ENCODE assay signal across 26 cellular contexts in the genomic region with DNA sequence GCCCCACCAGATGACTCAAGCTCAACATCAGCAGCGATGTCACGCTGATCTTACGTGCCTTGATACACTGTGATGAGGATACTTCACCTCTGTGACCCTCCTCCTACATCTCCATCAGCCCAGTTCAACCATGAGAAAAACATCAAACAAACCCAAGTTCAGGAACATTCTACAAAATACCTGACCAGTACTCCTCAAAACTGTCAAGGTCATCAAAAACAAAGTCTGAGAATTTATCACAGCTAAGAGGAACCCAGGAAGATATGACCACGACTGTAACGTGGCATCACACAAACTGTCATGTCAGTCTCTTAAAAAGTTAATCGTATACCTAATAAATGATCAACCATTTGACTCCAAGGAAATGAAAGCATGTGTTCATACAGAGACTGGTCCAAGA.
A peak's percentile ranks its signal among the peaks of the same experiment; 100 is the strongest.
DNase-seq lines count a peak whose midpoint lies in the region; ATAC-seq, FAIRE-seq and TF ChIP-seq lines count a peak whose summit lies in the region.
"Had no signal": no experiment of that assay in that cellular context is flagged by ENCODE, and none has a peak within 500 bp of the region (broad histone marks: within the 10 kb centered on the region; RNA-seq: fewer than 3 reads in every experiment).

No MANE protein-coding gene starts in this region.

- H2BK15ac ChIP-seq in IMR-90 (ENCODE audit: low read depth, low read length), result no peak overlapping the region

- CTCF ChIA-PET in IMR-90 (lab: Yijun Ruan, JAX) (no interaction called here), K562 (lab: Yijun Ruan, JAX; ENCODE audit: low intra/inter-chr PET ratio) (no interaction called here)

- H3K9me1 ChIP-seq in IMR-90 (ENCODE audit: insufficient read depth, low read length), result no peaks in the 10 kb centered on the region
- no peaks in the 10 kb centered on the region for H3K9me1 ChIP-seq in K562 (ENCODE audit: control insufficient read depth, insufficient read depth, low read length)

- no CpG with 5 or more reads among the region's 6 CpGs for WGBS in IMR-90 (ENCODE audit: extremely low coverage in 2 of 2, insufficient read length in 1 of 2), 2 experiments
- 30% methylated on average over 6 of the region's 6 CpGs for WGBS in K562 (ENCODE audit: insufficient coverage, low coverage, missing lambda C conversion rate)
- WGBS in spleen, 5 donors, result 79 to 89% (median 80%) methylated on average over 6 of the region's 6 CpGs

- no peaks in the 10 kb centered on the region for H3K27me3 ChIP-seq in IMR-90 (ENCODE audit: control insufficient read depth, insufficient read depth, low read length)
- H3K27me3 ChIP-seq in K562 (ENCODE audit: control insufficient read depth in 2 of 2, insufficient read depth in 2 of 2, low read length in 2 of 2), result peaks cover 14 to 34% of the 10 kb centered on the region in 2 experiments; a peak in 4 of 5 replicates
- no peaks in the 10 kb centered on the region for H3K27me3 ChIP-seq in spleen (replicated peaks in 1 of 7)
- H3K27me3 ChIP-seq: MG63 had no signal

- H3K27ac ChIP-seq in IMR-90 (ENCODE audit: insufficient read depth, low read length) (no peak overlapping the region), K562 (ENCODE audit: extremely low read depth, low read depth, low read length) (no peak overlapping the region), spleen (no peak overlapping the region)
- H3K27ac ChIP-seq: BLaER1 treated with 17β-estradiol and CSF1 and Interleukin-3, amounts not matched to agents 10 nM and 100 nM; RWPE1 had no signal

- H3K4ac ChIP-seq in IMR-90 (ENCODE audit: low read depth, low read length), result no peak overlapping the region

- peaks cover 22% of the 10 kb centered on the region for H3K9me3 ChIP-seq in IMR-90 (ENCODE audit: control insufficient read depth, insufficient read depth, low read length)
- H3K9me3 ChIP-seq in K562 (replicated peaks; ENCODE audit: control insufficient read depth, insufficient read depth, low read depth, low read length), result no peaks in the 10 kb centered on the region
- H3K9me3 ChIP-seq in spleen, result no peaks in the 10 kb centered on the region

- no peak overlapping the region for H2AFZ ChIP-seq in IMR-90 (replicated peaks; ENCODE audit: low read length, poor library complexity)
- H2AFZ ChIP-seq in K562 (ENCODE audit: low read depth, low read length), result no peak overlapping the region

- no peak overlapping the region for H4K91ac ChIP-seq in IMR-90 (ENCODE audit: insufficient read depth, low read depth, low read length)

- no peak overlapping the region for H2AK5ac ChIP-seq in IMR-90 (ENCODE audit: low read depth, low read length)

- TF ChIP-seq EP300 in K562 (IDR thresholded peaks at IDR 0.05; ENCODE audit: low read length), result no peak

- TF ChIP-seq RAD21 in IMR-90 (IDR thresholded peaks at IDR 0.05; ENCODE audit: low read length) (no peak), K562 (CRISPR knock-in tag; conservative IDR thresholded peaks at IDR 0.05 in 1 of 2, IDR thresholded peaks at IDR 0.05 in 1 of 2) (no peak)

- no peak for FAIRE-seq in K562 (lab: Jason Lieb, UNC)
- FAIRE-seq: G401.6, GM12891, H1 had no signal

- TF ChIP-seq CTCF in IMR-90 (conservative IDR thresholded peaks at IDR 0.05; ENCODE audit: low read depth, low read length), result no peak
- TF ChIP-seq CTCF in K562 (IDR thresholded peaks at IDR 0.05 in 2 of 3, conservative IDR thresholded peaks at IDR 0.05 in 1 of 3; ENCODE audit: insufficient read depth in 2 of 3, low read depth in 1 of 3, low read length in 3 of 3), result no peak
- TF ChIP-seq CTCF in spleen (IDR thresholded peaks at IDR 0.05 in 8 of 11, conservative IDR thresholded peaks at IDR 0.05 in 3 of 11), result no peak

- H3K4me1 ChIP-seq in IMR-90 (ENCODE audit: control insufficient read depth, insufficient read depth, low read length), result no peaks in the 10 kb centered on the region
- H3K4me1 ChIP-seq in K562 (replicated peaks in 1 of 2; ENCODE audit: control insufficient read depth in 2 of 2, insufficient read depth in 2 of 2, low read length in 2 of 2), result no peaks in the 10 kb centered on the region
- H3K4me1 ChIP-seq in spleen, result peaks cover 0 to 6% (median 0%) of the 10 kb centered on the region in 6 donors

- H3K36me3 ChIP-seq in IMR-90 (ENCODE audit: control insufficient read depth, insufficient read depth, low read length), result no peaks in the 10 kb centered on the region
- H3K36me3 ChIP-seq in K562 (ENCODE audit: control insufficient read depth, insufficient read depth, low read length), result no peaks in the 10 kb centered on the region
- H3K36me3 ChIP-seq in spleen, result no peaks in the 10 kb centered on the region

- ATAC-seq in IMR-90 (ENCODE audit: low read depth) (no peak), K562 (no peak), GM21423 (IDR thresholded peaks at IDR 0.05; ENCODE audit: unreplicated experiment) (no peak)
- ATAC-seq: HCT116, Panc1 had no signal

- H3K79me1 ChIP-seq in IMR-90 (ENCODE audit: low read depth in 1 of 2, low read length in 2 of 2), result no peaks in the 10 kb centered on the region

- no peak overlapping the region for H2AK9ac ChIP-seq in IMR-90 (replicated peaks; ENCODE audit: low read depth, low read length, poor library complexity)

- H3K79me2 ChIP-seq in K562 (ENCODE audit: control insufficient read depth, insufficient read depth, low read length), result no peaks in the 10 kb centered on the region

- intact Hi-C loops in IMR-90 (cut with micrococcal nuclease) (no loop called here), K562 (cut with micrococcal nuclease) (no loop called here), spleen (cut with DNase I; ENCODE audit: low total_unique reads) (no loop called here)

- DNase-seq in AG08395 (ENCODE audit: low spot score) (peak; percentile 46), IMR-90 (no peak), K562 (ENCODE audit: extremely low read depth in 1 of 4, low spot score in 3 of 4) (no peak), renal cortical epithelial cell (ENCODE audit: low read depth) (peak; percentile 7), spleen (no peak), middle frontal gyrus (ENCODE audit: extremely low spot score, low spot score) (no peak)
- DNase-seq: AML-193; CD4-positive, alpha-beta T cell; DMS53; KG1; MG63; NCI-H1048; NCI-H1417; NCI-H1694; NCI-H2029 treated with DMSO at 0.1 percent for 48 hours; NCI-H2227 treated with DMSO at 0.1 percent for 48 hours; NCI-H526 treated with DMSO at 0.1 percent for 48 hours; SHP77 had no signal

- POLR2A ChIA-PET in IMR-90 (lab: Charles Lee; ENCODE audit: unreplicated experiment) (no interaction called here), K562 (lab: Yijun Ruan, JAX) (interaction anchor here (0.5 kb wide), 1 partner anchor 13 kb away, joined by 5 read pairs; no protein-coding TSS in a partner anchor)

- in situ Hi-C loops in IMR-90 (cut with MboI; ENCODE audit: low sequenced_read_pairs), result no loop called here
- in situ Hi-C loops in K562 (cut with MboI), result no loop called here

- H4K20me1 ChIP-seq in IMR-90 (ENCODE audit: insufficient read depth, low read length), result no peaks in the 10 kb centered on the region
- H4K20me1 ChIP-seq in K562 (replicated peaks; ENCODE audit: control insufficient read depth, insufficient read depth, low read length), result no peaks in the 10 kb centered on the region
- H4K20me1 ChIP-seq: BLaER1 treated with 17β-estradiol and CSF1 and Interleukin-3, amounts not matched to agents 10 nM and 100 nM had no signal

- H3K4me3 ChIP-seq in IMR-90 (ENCODE audit: insufficient read depth, low read depth, low read length), result no peak overlapping the region
- H3K4me3 ChIP-seq in K562, result no peak overlapping the region
- H3K4me3 ChIP-seq in spleen, result no peak overlapping the region
- H3K4me3 ChIP-seq: BLaER1 treated with 17β-estradiol and CSF1 and Interleukin-3, amounts not matched to agents 10 nM and 100 nM; MG63 had no signal

- no peak for TF ChIP-seq POLR2A in IMR-90 (IDR thresholded peaks at IDR 0.05; ENCODE audit: low read depth, low read length)
- TF ChIP-seq POLR2A in K562 (conservative IDR thresholded peaks at IDR 0.05), result no peak
- TF ChIP-seq POLR2A in spleen (IDR thresholded peaks at IDR 0.05), result no peak

- no peak overlapping the region for H4K5ac ChIP-seq in IMR-90 (ENCODE audit: low read depth, low read length)

- no peak overlapping the region for H2BK5ac ChIP-seq in IMR-90 (ENCODE audit: low read depth, low read length, poor library complexity, severe bottlenecking)

- no peak overlapping the region for H3K4me2 ChIP-seq in IMR-90 (ENCODE audit: low read depth, low read length)
- H3K4me2 ChIP-seq in K562 (ENCODE audit: insufficient read depth, low read length), result no peak overlapping the region
- H3K4me2 ChIP-seq: BLaER1 treated with 17β-estradiol and CSF1 and Interleukin-3, amounts not matched to agents 10 nM and 100 nM had no signal

- H3K14ac ChIP-seq in IMR-90 (replicated peaks; ENCODE audit: low read depth, low read length), result no peak overlapping the region

- dilution Hi-C loops in IMR-90 (cut with HindIII; ENCODE audit: low sequenced_read_pairs, unreplicated experiment), result no loop called here

- no peak overlapping the region for H4K8ac ChIP-seq in IMR-90 (ENCODE audit: low read depth in 2 of 2, low read length in 2 of 2)

- no peak overlapping the region for H3K23ac ChIP-seq in IMR-90 (ENCODE audit: low read depth, low read length)

- BruUV-seq in IMR-90 (replicated peaks; lab: Mats Ljungman, UMichigan), result no TSS peak
- no TSS peak for BruUV-seq in K562 (replicated peaks; lab: Mats Ljungman, UMichigan)

- no peak overlapping the region for H3K56ac ChIP-seq in IMR-90 (ENCODE audit: extremely low read depth, insufficient read depth, low read length)

- H3K9ac ChIP-seq in IMR-90 (ENCODE audit: low read depth, low read length) (no peak overlapping the region), K562 (ENCODE audit: insufficient read depth in 1 of 2, low read depth in 2 of 2, low read length in 2 of 2) (no peak overlapping the region)
- H3K9ac ChIP-seq: BLaER1 treated with 17β-estradiol and CSF1 and Interleukin-3, amounts not matched to agents 10 nM and 100 nM had no signal

- no peak overlapping the region for H2BK120ac ChIP-seq in IMR-90 (ENCODE audit: low read depth, low read length)

- H2BK20ac ChIP-seq in IMR-90 (ENCODE audit: low read depth, low read length), result no peak overlapping the region

- H3K18ac ChIP-seq in IMR-90 (ENCODE audit: low read depth, low read length), result no peak overlapping the region

TF ChIP-seq in IMR-90, 13 proteins besides CTCF, POLR2A, EP300 and RAD21:
- TF ChIP-seq BHLHE40 (IDR thresholded peaks at IDR 0.05; ENCODE audit: low read depth, low read length), result no peak
- no peak for TF ChIP-seq RCOR1 (IDR thresholded peaks at IDR 0.05; ENCODE audit: insufficient replicate concordance, low read length)
- TF ChIP-seq MAFK (IDR thresholded peaks at IDR 0.05; ENCODE audit: low read depth, low read length), result peak; percentile 55
- TF ChIP-seq FOS (IDR thresholded peaks at IDR 0.05; ENCODE audit: low read depth, low read length), result no peak

TF ChIP-seq in K562, 482 proteins besides CTCF, POLR2A, EP300 and RAD21 (continues in another document):
- TF ChIP-seq COPS2 (conservative IDR thresholded peaks at IDR 0.05), result no peak
- peak; percentile 32; the same call in 1 of the 2 replicates for TF ChIP-seq MAFF (IDR thresholded peaks at IDR 0.05; ENCODE audit: low read length)
- no peak for TF ChIP-seq ZNF239 (CRISPR knock-in tag; IDR thresholded peaks at IDR 0.05)
- TF ChIP-seq NR3C1 (CRISPR knock-in tag; IDR thresholded peaks at IDR 0.05), result no peak
- peak; percentile 73 for TF ChIP-seq ZNF316 (IDR thresholded peaks at IDR 0.05)

Comparison
In these comparisons a context has a peak if more than half of its experiments do, and no peak if none do; other contexts are left out.
1. DNase-seq: peak in AG08395 (single experiment) and renal cortical epithelial cell (single experiment); none in IMR-90 (single experiment), K562 (0 of 4), spleen (single experiment) and middle frontal gyrus (single experiment).